In genomic region chr4:183335369-183335940, GRCh38 we compare ENCODE assay signal across 11 cellular contexts. TPM values are rescaled to one million over a fixed set of nuclear protein-coding genes. Genes with fewer than 3 reads are reported as not detected.
DNase-seq lines count a peak whose midpoint lies in the region; ATAC-seq and TF ChIP-seq lines count a peak whose summit lies in the region.
"Had no signal": no experiment of that assay in that cellular context is flagged by ENCODE, and none has a peak within 500 bp of the region (broad histone marks: within the 10 kb centered on the region; RNA-seq: fewer than 3 reads in every experiment).

No MANE protein-coding gene starts in this region.

- H4K91ac ChIP-seq in IMR-90 (ENCODE audit: insufficient read depth, low read depth, low read length) = peak overlapping the region; percentile 79

- no peaks in the 10 kb centered on the region for H3K79me1 ChIP-seq in IMR-90 (ENCODE audit: low read depth in 1 of 2, low read length in 2 of 2)

- TF ChIP-seq POLR2A in IMR-90 (IDR thresholded peaks at IDR 0.05; ENCODE audit: low read depth, low read length) = no peak
- no peak for TF ChIP-seq POLR2A in esophagus muscularis mucosa (IDR thresholded peaks at IDR 0.05; ENCODE audit: low read depth)

- H3K23ac ChIP-seq in IMR-90 (ENCODE audit: low read depth, low read length) = peak overlapping the region; percentile 72

- peak overlapping the region; percentile 91 for H3K4ac ChIP-seq in IMR-90 (ENCODE audit: low read depth, low read length)

- H2AK5ac ChIP-seq in IMR-90 (ENCODE audit: low read depth, low read length) = peak overlapping the region; percentile 25

- TF ChIP-seq CTCF in AG09319 (IDR thresholded peaks at IDR 0.05; ENCODE audit: low read depth, low read length) (no peak), IMR-90 (conservative IDR thresholded peaks at IDR 0.05; ENCODE audit: low read depth, low read length) (no peak), astrocyte of the spinal cord (IDR thresholded peaks at IDR 0.05; ENCODE audit: low read depth, low read length) (no peak), lung (IDR thresholded peaks at IDR 0.05; ENCODE audit: control extremely low read depth, extremely low read depth) (no peak), esophagus muscularis mucosa (IDR thresholded peaks at IDR 0.05) (no peak)

- in situ Hi-C loops in IMR-90 (cut with MboI; ENCODE audit: low sequenced_read_pairs) = no loop called here
- in situ Hi-C loops in astrocyte of the spinal cord (cut with HindIII; ENCODE audit: low sequenced_read_pairs) = no loop called here

- H4K8ac ChIP-seq in IMR-90 (ENCODE audit: low read depth in 2 of 2, low read length in 2 of 2) = peak overlapping the region; percentile 49 to 88

- H2AK9ac ChIP-seq in IMR-90 (replicated peaks; ENCODE audit: low read depth, low read length, poor library complexity) = peak overlapping the region; percentile 10

- H3K14ac ChIP-seq in IMR-90 (replicated peaks; ENCODE audit: low read depth, low read length) = peak overlapping the region; percentile 83

- H4K20me1 ChIP-seq in IMR-90 (ENCODE audit: insufficient read depth, low read length) = no peaks in the 10 kb centered on the region

- H2BK120ac ChIP-seq in IMR-90 (ENCODE audit: low read depth, low read length) = peak overlapping the region; percentile 92

- TF ChIP-seq EP300 in esophagus muscularis mucosa (IDR thresholded peaks at IDR 0.05) = no peak

- H2BK20ac ChIP-seq in IMR-90 (ENCODE audit: low read depth, low read length) = peak overlapping the region; percentile 93

- intact Hi-C loops in IMR-90 (cut with micrococcal nuclease) = no loop called here
- intact Hi-C loops in esophagus muscularis mucosa (cut with DNase I) = no loop called here

- peak overlapping the region; percentile 80 for H2AFZ ChIP-seq in IMR-90 (replicated peaks; ENCODE audit: low read length, poor library complexity)

- H3K27ac ChIP-seq in IMR-90 (ENCODE audit: insufficient read depth, low read length) (peak overlapping the region; percentile 92), lung (ENCODE audit: low read depth in 1 of 2, low read length in 1 of 2) (peak overlapping the region in 1 of 2 donors; percentile 11), esophagus muscularis mucosa (replicated peaks in 1 of 4) (no peak overlapping the region)
- H3K27ac ChIP-seq: cardiac muscle cell, VCaP had no signal

- peak overlapping the region; percentile 67 for H2BK5ac ChIP-seq in IMR-90 (ENCODE audit: low read depth, low read length, poor library complexity, severe bottlenecking)

- TF ChIP-seq RAD21 in IMR-90 (IDR thresholded peaks at IDR 0.05; ENCODE audit: low read length) = no peak

- peak overlapping the region; percentile 78 for H4K5ac ChIP-seq in IMR-90 (ENCODE audit: low read depth, low read length)

- H3K36me3 ChIP-seq in IMR-90 (ENCODE audit: control insufficient read depth, insufficient read depth, low read length) = no peaks in the 10 kb centered on the region
- no peaks in the 10 kb centered on the region for H3K36me3 ChIP-seq in lung (ENCODE audit: control insufficient read depth in 2 of 2, insufficient read depth in 2 of 2, low read length in 2 of 2)
- no peaks in the 10 kb centered on the region for H3K36me3 ChIP-seq in esophagus muscularis mucosa
- H3K36me3 ChIP-seq: cardiac muscle cell had no signal

- no peak overlapping the region for H3K4me2 ChIP-seq in IMR-90 (ENCODE audit: low read depth, low read length)

- dilution Hi-C loops in IMR-90 (cut with HindIII; ENCODE audit: low sequenced_read_pairs, unreplicated experiment) = no loop called here

- H3K4me1 ChIP-seq in IMR-90 (ENCODE audit: control insufficient read depth, insufficient read depth, low read length) (peaks cover 6% of the 10 kb centered on the region), lung (ENCODE audit: control insufficient read depth in 2 of 2, insufficient read depth in 2 of 2, low read length in 2 of 2) (peaks cover 0 to 5% of the 10 kb centered on the region in 2 donors), esophagus muscularis mucosa (peaks cover 0 to 2% (median under 1%) of the 10 kb centered on the region in 4 donors)

- DNase-seq in AG09319 (ENCODE audit: extremely low read depth, low read depth) = peak; percentile 52
- peak; percentile 96 for DNase-seq in IMR-90
- DNase-seq in astrocyte of the spinal cord (ENCODE audit: low read depth, low spot score) = peak; percentile 86
- DNase-seq in lung (ENCODE audit: low spot score) = no peak
- DNase-seq in esophagus muscularis mucosa (ENCODE audit: extremely low spot score) = no peak
- DNase-seq in NCI-H526 treated with DMSO at 0.1 percent for 48 hours (lab: John Stamatoyannopoulos, UW) = no peak
- DNase-seq in DMS153 (lab: John Stamatoyannopoulos, UW) = no peak

- H2BK15ac ChIP-seq in IMR-90 (ENCODE audit: low read depth, low read length) = peak overlapping the region; percentile 60; the same call in 2 of the 3 replicates

- CTCF ChIA-PET in IMR-90 (lab: Yijun Ruan, JAX) = no interaction called here

- H3K4me3 ChIP-seq in IMR-90 (ENCODE audit: insufficient read depth, low read depth, low read length) = no peak overlapping the region
- no peak overlapping the region for H3K4me3 ChIP-seq in astrocyte of the spinal cord (ENCODE audit: low read depth, low read length)
- no peak overlapping the region for H3K4me3 ChIP-seq in lung
- no peak overlapping the region for H3K4me3 ChIP-seq in esophagus muscularis mucosa
- H3K4me3 ChIP-seq: cardiac muscle cell had no signal

- no peaks in the 10 kb centered on the region for H3K9me3 ChIP-seq in IMR-90 (ENCODE audit: control insufficient read depth, insufficient read depth, low read length)
- no peaks in the 10 kb centered on the region for H3K9me3 ChIP-seq in lung (ENCODE audit: control insufficient read depth in 2 of 2, insufficient read depth in 1 of 2, low read length in 1 of 2)
- no peaks in the 10 kb centered on the region for H3K9me3 ChIP-seq in esophagus muscularis mucosa

- H3K27me3 ChIP-seq in IMR-90 (ENCODE audit: control insufficient read depth, insufficient read depth, low read length) (no peaks in the 10 kb centered on the region), lung (ENCODE audit: control insufficient read depth, insufficient read depth) (no peaks in the 10 kb centered on the region), esophagus muscularis mucosa (no peaks in the 10 kb centered on the region)
- H3K27me3 ChIP-seq: cardiac muscle cell had no signal

- POLR2A ChIA-PET in IMR-90 (lab: Charles Lee; ENCODE audit: unreplicated experiment) = no interaction called here

- ATAC-seq in IMR-90 (ENCODE audit: low read depth) (peak; percentile 88), lung (ENCODE audit: insufficient read depth, low FRiP score) (peak; percentile 20), GM18861 (IDR thresholded peaks at IDR 0.05; ENCODE audit: unreplicated experiment) (no peak)

- H3K56ac ChIP-seq in IMR-90 (ENCODE audit: extremely low read depth, insufficient read depth, low read length) = peak overlapping the region; percentile 65

- WGBS in IMR-90 (ENCODE audit: extremely low coverage in 2 of 2, insufficient read length in 1 of 2), 2 experiments = no CpG with 5 or more reads among the region's 3 CpGs
- 57 to 74% methylated on average over 3 of the region's 3 CpGs for WGBS in lung, 2 donors
- 64% methylated on average over 3 of the region's 3 CpGs for WGBS in esophagus muscularis mucosa

- peak overlapping the region; percentile 46 for H3K18ac ChIP-seq in IMR-90 (ENCODE audit: low read depth, low read length)

- BruUV-seq in IMR-90 (replicated peaks; lab: Mats Ljungman, UMichigan) = no TSS peak

- H3K9ac ChIP-seq in IMR-90 (ENCODE audit: low read depth, low read length) = no peak overlapping the region

- H3K9me1 ChIP-seq in IMR-90 (ENCODE audit: insufficient read depth, low read length) = peaks cover 7% of the 10 kb centered on the region

TF ChIP-seq in IMR-90, 13 proteins besides CTCF, POLR2A, EP300 and RAD21 (continues in another document):
- TF ChIP-seq MAFK (IDR thresholded peaks at IDR 0.05; ENCODE audit: low read depth, low read length) (no peak), BHLHE40 (IDR thresholded peaks at IDR 0.05; ENCODE audit: low read depth, low read length) (peak; percentile 31; the same call in 1 of the 2 replicates), NFE2L2 (IDR thresholded peaks at IDR 0.05; ENCODE audit: low read depth, low read length) (no peak), MAZ (IDR thresholded peaks at IDR 0.05; ENCODE audit: borderline replicate concordance, low read depth, low read length) (no peak), USF2 (IDR thresholded peaks at IDR 0.05; ENCODE audit: low read depth, low read length) (no peak), SMC3 (IDR thresholded peaks at IDR 0.05; ENCODE audit: low read depth, low read length) (no peak), MXI1 (IDR thresholded peaks at IDR 0.05; ENCODE audit: borderline replicate concordance, low read depth, low read length) (no peak), CHD1 (IDR thresholded peaks at IDR 0.05; ENCODE audit: low read depth, low read length) (no peak), FOS (IDR thresholded peaks at IDR 0.05; ENCODE audit: low read depth, low read length) (peak; percentile 85), RCOR1 (IDR thresholded peaks at IDR 0.05; ENCODE audit: insufficient replicate concordance, low read length) (no peak), CEBPB (IDR thresholded peaks at IDR 0.05; ENCODE audit: low read depth, low read length) (peak; percentile 10; the same call in 1 of the 2 replicates), RFX5 (IDR thresholded peaks at IDR 0.05; ENCODE audit: low read depth, low read length) (no peak)

RNA-seq across cellular contexts. Expression of gene CLDN24, which starts 13.2 kb away (rescaled TPM):
- not detected in 2 replicates for total RNA-seq in IMR-90 (2012; rRNA removed)
- not detected in 2 replicates for polyA plus RNA-seq in IMR-90 (2012; rRNA removed)
- polyA plus RNA-seq in IMR-90 (2012; cell fraction: cytosol; rRNA removed) = not detected in 2 replicates
- not detected in 2 replicates for polyA plus RNA-seq in IMR-90 (2012; cell fraction: nucleus; rRNA removed; ENCODE audit: low replicate concordance)
- total RNA-seq in lung = not detected
- under 1 TPM in 1 of 2 donors, not detected in 1; 0.08 TPM for polyA plus RNA-seq in lung
- total RNA-seq in esophagus muscularis mucosa = not detected
- total RNA-seq: cardiac muscle cell, H1 had no signal
- polyA plus RNA-seq: cardiac muscle cell, H1 had no signal

RNA-seq across cellular contexts. Expression of gene CLDN22, which starts 15.4 kb away (rescaled TPM):
- total RNA-seq in IMR-90 (2012; rRNA removed) (not detected in 2 replicates), lung (under 1 TPM in 1 of 2 donors, not detected in 1; 0.09 TPM), esophagus muscularis mucosa (not detected)
- polyA plus RNA-seq in IMR-90 (2012; rRNA removed) (not detected in 2 replicates), lung (under 1 TPM; 0.11 to 0.49 TPM)
- not detected in 2 replicates for polyA plus RNA-seq in IMR-90 (2012; cell fraction: cytosol; rRNA removed)
- polyA plus RNA-seq in IMR-90 (2012; cell fraction: nucleus; rRNA removed; ENCODE audit: low replicate concordance) = 0.03 TPM in 1 of 2 replicates, not detected in the other
- total RNA-seq: cardiac muscle cell, H1 had no signal
- polyA plus RNA-seq: cardiac muscle cell, H1 had no signal

Comparison
In these comparisons a context has a peak if more than half of its experiments do, and no peak if none do; other contexts are left out.
1. DNase-seq: peak in AG09319 (single experiment), IMR-90 (single experiment) and astrocyte of the spinal cord (single experiment); none in lung (single experiment), esophagus muscularis mucosa (single experiment), NCI-H526 treated with DMSO at 0.1 percent for 48 hours (single experiment) and DMS153 (single experiment).